ENCODE assay signal across 8 cellular contexts in the genomic region with DNA sequence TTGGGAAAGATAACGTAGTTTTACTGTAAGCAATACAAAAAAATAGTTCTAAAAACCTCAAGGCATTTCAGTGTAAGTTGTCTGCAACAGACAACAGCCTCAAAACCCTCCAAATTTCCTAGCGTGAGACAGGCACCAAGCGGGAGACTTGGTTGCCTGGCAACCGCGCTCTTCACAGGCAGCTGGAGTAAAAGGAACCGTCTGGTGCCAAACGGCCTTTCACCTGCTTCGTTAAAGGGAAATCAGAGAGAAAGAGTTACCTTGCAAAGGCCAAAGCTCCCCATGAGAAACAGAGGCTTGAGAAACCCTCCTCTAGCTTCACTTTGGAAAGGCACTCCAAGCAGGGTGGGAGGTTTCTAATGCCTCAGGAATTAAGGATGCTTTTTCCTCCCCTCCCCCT.
DNase-seq lines count a peak whose midpoint lies in the region; ATAC-seq, FAIRE-seq and TF ChIP-seq lines count a peak whose summit lies in the region.

No MANE protein-coding gene starts in this region.

- H3K27me3 ChIP-seq in adrenal gland: no peaks in the 10 kb centered on the region
- no peaks in the 10 kb centered on the region for H3K27me3 ChIP-seq in neural progenitor cell

- H3K4me3 Mint-ChIP-seq in neural progenitor cell: peak overlapping the region; percentile 71

- FAIRE-seq in GM19239 (lab: Jason Lieb, UNC): no peak

- H3K4me1 Mint-ChIP-seq in neural progenitor cell: peaks cover 27% of the 10 kb centered on the region

- intact Hi-C loops in adrenal gland (cut with DNase I): no loop called here

- H3K4me3 ChIP-seq in adrenal gland (no peak overlapping the region), neural progenitor cell (peak overlapping the region; percentile 37), foreskin fibroblast (ENCODE audit: low read depth in 1 of 2, low read length in 2 of 2) (no peak overlapping the region)

- peak; percentile 98 for DNase-seq in NCI-H1105 treated with DMSO at 0.1 percent for 48 hours (lab: John Stamatoyannopoulos, UW)
- peak in 6 of 7 donors; percentile 13 to 63 (median 32) for DNase-seq in adrenal gland
- peak; percentile 93 for DNase-seq in neural progenitor cell (ENCODE audit: low spot score)
- DNase-seq in GM19239 (ENCODE audit: insufficient read length, low spot score): no peak
- DNase-seq in Kasumi-1 (lab: John Stamatoyannopoulos, UW): no peak
- DNase-seq in stimulated activated CD4-positive, alpha-beta T cell treated with anti-CD3 and anti-CD28 coated beads, Interleukin-12 subunit alpha, Interleukin-12 subunit beta, amount 100 ng/mL, for 4 hours: no peak
- no peak for DNase-seq in foreskin fibroblast

- peak overlapping the region; percentile 83 for H3K27ac Mint-ChIP-seq in neural progenitor cell

- H3K4me1 ChIP-seq in adrenal gland (replicated peaks in 1 of 2): no peaks in the 10 kb centered on the region
- H3K4me1 ChIP-seq in neural progenitor cell: peaks cover 22% of the 10 kb centered on the region

- H3K9me3 Mint-ChIP-seq in neural progenitor cell: no peaks in the 10 kb centered on the region

- peak overlapping the region; percentile 94 for H2AFZ ChIP-seq in neural progenitor cell (replicated peaks)

- no peaks in the 10 kb centered on the region for H3K36me3 Mint-ChIP-seq in neural progenitor cell

- peaks cover 2% of the 10 kb centered on the region for H3K27me3 Mint-ChIP-seq in neural progenitor cell (ENCODE audit: insufficient read depth, low read depth)

- peak; percentile 75 for ATAC-seq in GM19463 (IDR thresholded peaks at IDR 0.05; ENCODE audit: unreplicated experiment)

- TF ChIP-seq CTCF in adrenal gland (IDR thresholded peaks at IDR 0.05) (no peak), neural progenitor cell (IDR thresholded peaks at IDR 0.05) (no peak), foreskin fibroblast (IDR thresholded peaks at IDR 0.05; ENCODE audit: low read depth, low read length) (no peak)

- H3K36me3 ChIP-seq in adrenal gland (replicated peaks in 1 of 2): no peaks in the 10 kb centered on the region
- no peaks in the 10 kb centered on the region for H3K36me3 ChIP-seq in neural progenitor cell

- no peaks in the 10 kb centered on the region for H4K20me1 ChIP-seq in neural progenitor cell (ENCODE audit: low read depth)

- H3K9me3 ChIP-seq in adrenal gland (replicated peaks in 1 of 3) (no peaks in the 10 kb centered on the region), neural progenitor cell (ENCODE audit: low read depth) (no peaks in the 10 kb centered on the region)

- WGBS in adrenal gland, 4 donors: 3 to 4% (median 3%) methylated on average over 8 of the region's 8 CpGs

- no peaks in the 10 kb centered on the region for H3K79me2 ChIP-seq in neural progenitor cell (ENCODE audit: low read depth)

- H3K27ac ChIP-seq in adrenal gland: no peak overlapping the region
- H3K27ac ChIP-seq in neural progenitor cell: peak overlapping the region; percentile 72

- H3F3A ChIP-seq in neural progenitor cell (ENCODE audit: low read depth): peaks cover 17% of the 10 kb centered on the region

- H3K9ac ChIP-seq in neural progenitor cell: no peak overlapping the region

- peak overlapping the region; percentile 76 for H3K4me2 ChIP-seq in neural progenitor cell

- no peak for TF ChIP-seq POLR2A in adrenal gland (IDR thresholded peaks at IDR 0.05)

Comparison
In these comparisons a context has a peak if more than half of its experiments do, and no peak if none do; other contexts are left out.
1. DNase-seq: peak in NCI-H1105 treated with DMSO at 0.1 percent for 48 hours (single experiment), adrenal gland (6 of 7) and neural progenitor cell (single experiment); none in GM19239 (single experiment), Kasumi-1 (0 of 2), stimulated activated CD4-positive, alpha-beta T cell treated with anti-CD3 and anti-CD28 coated beads, Interleukin-12 subunit alpha, Interleukin-12 subunit beta, amount 100 ng/mL, for 4 hours (single experiment) and foreskin fibroblast (0 of 2).